Comparison of ENCODE assay signal across 1 cellular context in the genomic region with DNA sequence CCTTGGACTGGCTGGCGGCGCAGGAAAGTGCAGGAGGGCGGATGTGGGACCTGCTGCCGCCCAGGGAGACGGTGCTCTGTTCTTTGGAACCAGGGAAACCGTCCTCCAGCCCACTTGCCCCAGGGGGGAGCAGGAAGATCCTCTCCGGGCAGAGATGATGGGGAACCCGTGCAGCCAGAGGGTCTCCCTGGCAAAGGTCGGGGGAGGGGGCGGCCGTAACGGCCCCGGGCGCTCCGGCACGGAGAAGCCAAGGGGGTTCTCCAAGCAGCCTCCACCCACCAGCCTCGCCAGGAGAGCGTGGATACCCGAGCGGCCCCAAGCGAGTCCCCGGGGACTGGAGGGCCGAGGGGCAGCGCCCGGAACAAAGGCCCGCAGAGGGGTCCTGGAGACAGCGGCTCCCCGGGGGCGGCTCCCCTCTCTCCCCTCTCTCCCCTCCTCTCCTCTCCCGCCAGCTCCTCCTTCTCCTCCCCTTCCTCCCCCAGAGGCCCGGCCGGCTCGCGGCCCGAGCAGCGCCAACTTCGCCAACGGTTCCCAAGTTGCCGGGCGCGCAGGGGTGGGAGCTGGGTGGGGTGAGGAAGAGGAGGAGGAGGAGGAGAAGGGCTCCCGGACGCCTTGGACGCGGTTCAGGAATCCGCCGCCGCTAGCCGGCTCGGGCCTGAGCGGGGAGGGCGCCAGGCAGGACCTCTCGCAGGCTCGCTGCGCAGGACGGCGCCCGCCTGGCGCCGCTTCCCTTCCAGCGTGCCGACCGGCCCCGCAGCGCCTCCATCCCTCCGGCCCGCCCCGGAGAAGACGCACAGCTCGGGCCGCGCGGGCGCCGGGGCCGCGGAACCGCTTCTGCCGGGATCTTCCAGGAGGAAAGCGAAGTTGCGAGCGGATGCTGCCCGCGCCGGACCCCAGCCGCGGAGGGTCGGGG.
TF ChIP-seq lines count a peak whose summit lies in the region.

A gene with protein sequence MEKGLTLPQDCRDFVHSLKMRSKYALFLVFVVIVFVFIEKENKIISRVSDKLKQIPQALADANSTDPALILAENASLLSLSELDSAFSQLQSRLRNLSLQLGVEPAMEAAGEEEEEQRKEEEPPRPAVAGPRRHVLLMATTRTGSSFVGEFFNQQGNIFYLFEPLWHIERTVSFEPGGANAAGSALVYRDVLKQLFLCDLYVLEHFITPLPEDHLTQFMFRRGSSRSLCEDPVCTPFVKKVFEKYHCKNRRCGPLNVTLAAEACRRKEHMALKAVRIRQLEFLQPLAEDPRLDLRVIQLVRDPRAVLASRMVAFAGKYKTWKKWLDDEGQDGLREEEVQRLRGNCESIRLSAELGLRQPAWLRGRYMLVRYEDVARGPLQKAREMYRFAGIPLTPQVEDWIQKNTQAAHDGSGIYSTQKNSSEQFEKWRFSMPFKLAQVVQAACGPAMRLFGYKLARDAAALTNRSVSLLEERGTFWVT (plus strand): TSS at position 640 of the 913 bp plus-strand sequence. CDS start 41,448 bp downstream, outside the sequence.

TF ChIP-seq in K562, 482 proteins besides CTCF, POLR2A, EP300 and RAD21 (continued from another document):
- TF ChIP-seq, protein P1, sequence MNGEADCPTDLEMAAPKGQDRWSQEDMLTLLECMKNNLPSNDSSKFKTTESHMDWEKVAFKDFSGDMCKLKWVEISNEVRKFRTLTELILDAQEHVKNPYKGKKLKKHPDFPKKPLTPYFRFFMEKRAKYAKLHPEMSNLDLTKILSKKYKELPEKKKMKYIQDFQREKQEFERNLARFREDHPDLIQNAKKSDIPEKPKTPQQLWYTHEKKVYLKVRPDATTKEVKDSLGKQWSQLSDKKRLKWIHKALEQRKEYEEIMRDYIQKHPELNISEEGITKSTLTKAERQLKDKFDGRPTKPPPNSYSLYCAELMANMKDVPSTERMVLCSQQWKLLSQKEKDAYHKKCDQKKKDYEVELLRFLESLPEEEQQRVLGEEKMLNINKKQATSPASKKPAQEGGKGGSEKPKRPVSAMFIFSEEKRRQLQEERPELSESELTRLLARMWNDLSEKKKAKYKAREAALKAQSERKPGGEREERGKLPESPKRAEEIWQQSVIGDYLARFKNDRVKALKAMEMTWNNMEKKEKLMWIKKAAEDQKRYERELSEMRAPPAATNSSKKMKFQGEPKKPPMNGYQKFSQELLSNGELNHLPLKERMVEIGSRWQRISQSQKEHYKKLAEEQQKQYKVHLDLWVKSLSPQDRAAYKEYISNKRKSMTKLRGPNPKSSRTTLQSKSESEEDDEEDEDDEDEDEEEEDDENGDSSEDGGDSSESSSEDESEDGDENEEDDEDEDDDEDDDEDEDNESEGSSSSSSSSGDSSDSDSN (IDR thresholded peaks at IDR 0.05; ENCODE audit: borderline replicate concordance in 1 of 2, low read depth in 2 of 2, low read length in 2 of 2): 0 out of 4 replicates have a peak, but pooled peaks of 1 of the 2 experiments have one; percentile 20
- TF ChIP-seq PCBP1 (IDR thresholded peaks at IDR 0.05; ENCODE audit: low read depth, low read length, poor library complexity, severe bottlenecking) (peak; percentile 33), ZNF644 (tag; IDR thresholded peaks at IDR 0.05; ENCODE audit: low read depth) (no peak), ZFX (CRISPR knock-in tag; IDR thresholded peaks at IDR 0.05) (peak; percentile 48; the same call in 1 of the 2 replicates), PHF8 (IDR thresholded peaks at IDR 0.05; ENCODE audit: borderline replicate concordance, low read length) (peak; percentile 33; the same call in 1 of the 2 replicates), KDM5B (IDR thresholded peaks at IDR 0.05; ENCODE audit: insufficient replicate concordance, low read depth, low read length) (peak; percentile 16)
- TF ChIP-seq, protein P2, sequence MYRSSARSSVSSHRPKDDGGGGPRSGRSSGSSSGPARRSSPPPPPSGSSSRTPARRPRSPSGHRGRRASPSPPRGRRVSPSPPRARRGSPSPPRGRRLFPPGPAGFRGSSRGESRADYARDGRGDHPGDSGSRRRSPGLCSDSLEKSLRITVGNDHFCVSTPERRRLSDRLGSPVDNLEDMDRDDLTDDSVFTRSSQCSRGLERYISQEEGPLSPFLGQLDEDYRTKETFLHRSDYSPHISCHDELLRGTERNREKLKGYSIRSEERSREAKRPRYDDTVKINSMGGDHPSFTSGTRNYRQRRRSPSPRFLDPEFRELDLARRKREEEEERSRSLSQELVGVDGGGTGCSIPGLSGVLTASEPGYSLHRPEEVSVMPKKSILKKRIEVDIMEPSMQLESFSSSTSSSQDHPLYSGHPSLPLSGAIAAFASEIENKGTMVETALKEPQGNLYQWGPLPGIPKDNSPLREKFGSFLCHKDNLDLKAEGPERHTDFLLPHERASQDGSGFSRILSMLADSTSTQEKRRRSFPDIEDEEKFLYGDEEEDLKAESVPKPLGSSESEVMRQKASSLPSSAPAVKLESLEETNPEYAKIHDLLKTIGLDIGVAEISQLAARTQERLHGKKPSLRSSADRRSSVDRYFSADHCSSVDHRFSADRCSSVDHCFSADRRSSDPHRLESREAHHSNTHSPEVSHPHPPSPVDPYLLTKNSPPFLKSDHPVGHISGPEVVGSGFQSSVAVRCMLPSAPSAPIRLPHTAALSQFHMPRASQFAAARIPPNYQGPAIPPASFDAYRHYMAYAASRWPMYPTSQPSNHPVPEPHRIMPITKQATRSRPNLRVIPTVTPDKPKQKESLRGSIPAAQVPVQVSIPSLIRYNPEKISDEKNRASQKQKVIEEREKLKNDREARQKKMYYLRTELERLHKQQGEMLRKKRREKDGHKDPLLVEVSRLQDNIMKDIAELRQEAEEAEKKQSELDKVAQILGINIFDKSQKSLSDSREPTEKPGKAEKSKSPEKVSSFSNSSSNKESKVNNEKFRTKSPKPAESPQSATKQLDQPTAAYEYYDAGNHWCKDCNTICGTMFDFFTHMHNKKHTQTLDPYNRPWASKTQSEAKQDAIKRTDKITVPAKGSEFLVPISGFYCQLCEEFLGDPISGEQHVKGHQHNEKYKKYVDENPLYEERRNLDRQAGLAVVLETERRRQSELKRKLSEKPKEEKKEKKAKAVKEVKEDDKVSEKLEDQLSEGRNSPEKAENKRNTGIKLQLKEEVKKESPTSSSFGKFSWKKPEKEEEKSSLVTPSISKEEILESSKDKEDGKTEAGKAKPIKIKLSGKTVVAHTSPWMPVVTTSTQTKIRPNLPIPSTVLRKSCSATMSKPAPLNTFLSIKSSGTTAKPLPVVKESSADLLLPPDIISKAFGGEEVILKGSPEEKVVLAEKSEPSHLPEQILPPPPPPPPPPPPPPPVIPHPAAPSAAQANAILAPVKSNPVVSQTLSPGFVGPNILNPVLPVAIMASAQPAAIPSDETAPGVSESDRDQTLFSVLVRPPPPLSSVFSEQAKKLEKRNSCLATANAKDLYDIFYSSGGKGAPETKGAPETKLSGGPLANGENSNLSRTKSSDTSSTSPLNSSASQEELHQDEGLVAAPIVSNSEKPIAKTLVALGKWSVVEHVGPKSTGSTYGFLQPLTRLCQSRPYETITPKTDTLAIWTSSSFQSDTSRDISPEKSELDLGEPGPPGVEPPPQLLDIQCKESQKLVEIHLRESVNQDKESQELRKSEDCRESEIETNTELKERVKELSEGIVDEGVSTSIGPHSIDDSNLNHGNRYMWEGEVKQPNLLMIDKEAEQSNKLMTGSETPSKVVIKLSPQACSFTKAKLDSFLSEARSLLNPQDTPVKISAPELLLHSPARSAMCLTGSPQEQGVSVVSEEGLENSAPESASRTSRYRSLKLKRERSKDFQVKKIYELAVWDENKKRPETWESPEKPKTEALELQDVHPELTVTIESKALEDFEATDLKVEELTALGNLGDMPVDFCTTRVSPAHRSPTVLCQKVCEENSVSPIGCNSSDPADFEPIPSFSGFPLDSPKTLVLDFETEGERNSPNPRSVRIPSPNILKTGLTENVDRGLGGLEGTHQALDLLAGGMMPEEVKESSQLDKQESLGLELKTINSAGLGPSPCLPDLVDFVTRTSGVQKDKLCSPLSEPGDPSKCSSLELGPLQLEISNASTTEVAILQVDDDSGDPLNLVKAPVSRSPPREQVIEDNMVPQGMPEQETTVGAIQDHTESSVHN (IDR thresholded peaks at IDR 0.05; ENCODE audit: borderline replicate concordance in 1 of 2, low read depth in 1 of 2): no peak
